In genomic region chr15:33104276-33104675, GRCh38 we compare ENCODE assay signal across 12 cellular contexts.
DNase-seq lines count a peak whose midpoint lies in the region; ATAC-seq, FAIRE-seq and TF ChIP-seq lines count a peak whose summit lies in the region.
"Had no signal": no experiment of that assay in that cellular context is flagged by ENCODE, and none has a peak within 500 bp of the region (broad histone marks: within the 10 kb centered on the region; RNA-seq: fewer than 3 reads in every experiment).

No MANE protein-coding gene starts in this region.

- H3K27me3 Mint-ChIP-seq in CD8-positive, alpha-beta memory T cell, result peaks cover 0 to 3% of the 10 kb centered on the region in 2 donors
- peaks cover under 1% of the 10 kb centered on the region for H3K27me3 Mint-ChIP-seq in activated naive CD8-positive, alpha-beta T cell treated with anti-CD3 and anti-CD28 coated beads for 36 hours

- peak; percentile 59 to 60 for ATAC-seq in lower lobe of right lung
- ATAC-seq in GM18505 (IDR thresholded peaks at IDR 0.05; ENCODE audit: unreplicated experiment), result no peak
- no peak for ATAC-seq in heart right ventricle
- ATAC-seq: right cardiac atrium had no signal

- intact Hi-C loops in lower lobe of right lung (cut with DNase I) (no loop called here), heart right ventricle (cut with DNase I) (no loop called here)

- H3K27ac Mint-ChIP-seq in CD8-positive, alpha-beta memory T cell, result peak overlapping the region in 5 of 8 donors; percentile 8 to 95 (median 70)
- H3K27ac Mint-ChIP-seq in activated naive CD8-positive, alpha-beta T cell treated with anti-CD3 and anti-CD28 coated beads for 36 hours, result peak overlapping the region; percentile 32

- CTCF ChIA-PET in CD8-positive, alpha-beta memory T cell (lab: Charles Lee), result no interaction called here

- TF ChIP-seq POLR2A in GM18505 (IDR thresholded peaks at IDR 0.05; ENCODE audit: borderline replicate concordance, extremely low read depth, insufficient read depth, insufficient read length) (no peak), GM12891 (IDR thresholded peaks at IDR 0.05; ENCODE audit: low read depth, low read length) (no peak)

- peaks cover 0 to 8% (median 7%) of the 10 kb centered on the region in 5 donors for H3K9me3 Mint-ChIP-seq in CD8-positive, alpha-beta memory T cell
- peaks cover 4% of the 10 kb centered on the region for H3K9me3 Mint-ChIP-seq in activated naive CD8-positive, alpha-beta T cell treated with anti-CD3 and anti-CD28 coated beads for 36 hours

- H3K36me3 ChIP-seq in CD8-positive, alpha-beta memory T cell (ENCODE audit: insufficient read depth, low read length), result no peaks in the 10 kb centered on the region
- H3K36me3 ChIP-seq in KOPT-K1 (ENCODE audit: insufficient read depth, low read length), result no peaks in the 10 kb centered on the region
- H3K36me3 ChIP-seq in lower lobe of right lung, result no peaks in the 10 kb centered on the region
- H3K36me3 ChIP-seq in heart right ventricle, result no peaks in the 10 kb centered on the region

- peak overlapping the region in 3 of 7 donors; percentile 56 to 65 (median 62) for H3K4me3 Mint-ChIP-seq in CD8-positive, alpha-beta memory T cell
- no peak overlapping the region for H3K4me3 Mint-ChIP-seq in activated naive CD8-positive, alpha-beta T cell treated with anti-CD3 and anti-CD28 coated beads for 36 hours

- H3K27me3 ChIP-seq in CD8-positive, alpha-beta memory T cell (ENCODE audit: insufficient read depth, low read length, poor library complexity, severe bottlenecking), result no peaks in the 10 kb centered on the region
- H3K27me3 ChIP-seq in lower lobe of right lung (ENCODE audit: low read depth) (no peaks in the 10 kb centered on the region), heart right ventricle (no peaks in the 10 kb centered on the region)

- no peak overlapping the region for H3K27ac ChIP-seq in CD8-positive, alpha-beta memory T cell (ENCODE audit: low read depth, low read length)
- H3K27ac ChIP-seq in KOPT-K1 (ENCODE audit: low read depth, low read length, poor library complexity, severe bottlenecking) (peak overlapping the region; percentile 25), lower lobe of right lung (no peak overlapping the region), heart right ventricle (no peak overlapping the region)

- no peak for FAIRE-seq in GM12891 (lab: Jason Lieb, UNC)
- FAIRE-seq: GM12892 had no signal

- 40 to 58% methylated on average over 3 of the region's 3 CpGs for WGBS in heart right ventricle, 2 donors

- TF ChIP-seq CTCF in lower lobe of right lung (IDR thresholded peaks at IDR 0.05), result no peak
- no peak for TF ChIP-seq CTCF in heart right ventricle (IDR thresholded peaks at IDR 0.05)

- DNase-seq in CD8-positive, alpha-beta memory T cell, result peak in 2 of 5 donors; percentile 10 to 46
- DNase-seq in activated naive CD8-positive, alpha-beta T cell treated with anti-CD3 and anti-CD28 coated beads for 36 hours, result peak; percentile 7
- no peak for DNase-seq in lower lobe of right lung
- no peak for DNase-seq in NCI-H748 treated with DMSO at 0.1 percent for 48 hours (lab: John Stamatoyannopoulos, UW)
- DNase-seq in heart right ventricle, result no peak
- DNase-seq in GM12891 (ENCODE audit: insufficient read length, low spot score), result no peak
- DNase-seq: aorta, NCI-H1048, right cardiac atrium had no signal

- H3K9me3 ChIP-seq in CD8-positive, alpha-beta memory T cell (ENCODE audit: low read length), result no peaks in the 10 kb centered on the region
- H3K9me3 ChIP-seq in KOPT-K1 (ENCODE audit: insufficient read depth, low read length, poor library complexity, severe bottlenecking) (no peaks in the 10 kb centered on the region), lower lobe of right lung (no peaks in the 10 kb centered on the region), heart right ventricle (peaks cover 0 to 2% (median 0%) of the 10 kb centered on the region in 11 donors)

- POLR2A ChIA-PET in CD8-positive, alpha-beta memory T cell (lab: Charles Lee), result no interaction called here

- H3K4me1 Mint-ChIP-seq in CD8-positive, alpha-beta memory T cell, result peaks cover 0 to 39% (median 2%) of the 10 kb centered on the region in 3 donors
- H3K4me1 Mint-ChIP-seq in activated naive CD8-positive, alpha-beta T cell treated with anti-CD3 and anti-CD28 coated beads for 36 hours, result peaks cover 4% of the 10 kb centered on the region

- H3K4me1 ChIP-seq in CD8-positive, alpha-beta memory T cell (ENCODE audit: insufficient read depth, low read length), result peaks cover 22% of the 10 kb centered on the region
- H3K4me1 ChIP-seq in lower lobe of right lung (no peaks in the 10 kb centered on the region), heart right ventricle (peaks cover 0 to 14% (median 0%) of the 10 kb centered on the region in 9 donors)

- no peak overlapping the region for H3K4me3 ChIP-seq in CD8-positive, alpha-beta memory T cell (ENCODE audit: low read length)
- H3K4me3 ChIP-seq in lower lobe of right lung, result no peak overlapping the region
- H3K4me3 ChIP-seq in heart right ventricle, result no peak overlapping the region

- peaks cover 0 to 3% (median 0%) of the 10 kb centered on the region in 3 donors for H3K36me3 Mint-ChIP-seq in CD8-positive, alpha-beta memory T cell
- no peaks in the 10 kb centered on the region for H3K36me3 Mint-ChIP-seq in activated naive CD8-positive, alpha-beta T cell treated with anti-CD3 and anti-CD28 coated beads for 36 hours

TF ChIP-seq in GM12891, 5 proteins besides CTCF, POLR2A, EP300 and RAD21:
- no peak for TF ChIP-seq TAF1 (IDR thresholded peaks at IDR 0.05; ENCODE audit: low read depth, low read length)
- no peak for TF ChIP-seq PAX5 (IDR thresholded peaks at IDR 0.05; ENCODE audit: insufficient read depth, low read length, severe bottlenecking)
- TF ChIP-seq POLR2AphosphoS5 (IDR thresholded peaks at IDR 0.05; ENCODE audit: low read depth, low read length), result no peak
- no peak for TF ChIP-seq POU2F2 (IDR thresholded peaks at IDR 0.05; ENCODE audit: low read depth, low read length)
- TF ChIP-seq SPI1 (IDR thresholded peaks at IDR 0.05; ENCODE audit: low read depth, low read length), result no peak

Comparison
In these comparisons a context has a peak if more than half of its experiments do, and no peak if none do; other contexts are left out.
1. ATAC-seq: peak in lower lobe of right lung (2 of 2); none in GM18505 (single experiment) and heart right ventricle (0 of 8).